In genomic region chr22:41000941-41001721, GRCh38 we compare ENCODE assay signal across 18 cellular contexts.
"Had no signal": no experiment of that assay in that cellular context is flagged by ENCODE, and none has a peak within 500 bp of the region (broad histone marks: within the 10 kb centered on the region; RNA-seq: fewer than 3 reads in every experiment).

No MANE protein-coding gene starts in this region.

- H3K4me3 ChIP-seq: adrenal gland, body of pancreas, gastroesophageal sphincter, left ventricle myocardium inferior, sigmoid colon, suprapubic skin had no signal

- H3K27me3 ChIP-seq: adrenal gland, body of pancreas, gastroesophageal sphincter, sigmoid colon, suprapubic skin had no signal

- H3K36me3 ChIP-seq: adrenal gland, gastroesophageal sphincter, left ventricle myocardium inferior, sigmoid colon, suprapubic skin had no signal

- DNase-seq: activated B cell treated with CpG ODN at 0.5 μM for 24 hours; activated CD4-positive, alpha-beta T cell treated with anti-CD3 and anti-CD28 coated beads, Interleukin-2, amount 10 ng/mL, durations not matched to agents 24 days and 14 days; activated naive CD4-positive, alpha-beta T cell treated with anti-CD3 and anti-CD28 coated beads, Interleukin-2, amount 10 ng/mL, durations not matched to agents 7 days and 5 days; activated T-cell treated with anti-CD3 and anti-CD28 coated beads for 4 hours; cortex of kidney; effector CD8-positive, alpha-beta T cell; kidney; left ventricle myocardium inferior; sigmoid colon; stimulated activated CD4-positive, alpha-beta T cell treated with anti-CD3 and anti-CD28 coated beads, Interleukin-12 subunit alpha, Interleukin-12 subunit beta, amount 100 ng/mL, for 4 hours; stimulated activated naive CD4-positive, alpha-beta T cell treated with Interleukin-2 at 50 U/mL for 16 hours; T-helper 2 cell had no signal

- H3K9me3 ChIP-seq: adrenal gland, body of pancreas, gastroesophageal sphincter, left ventricle myocardium inferior, sigmoid colon, suprapubic skin had no signal

- H3K4me3 Mint-ChIP-seq: activated B cell treated with CpG ODN at 0.5 μM for 24 hours; activated CD4-positive, alpha-beta T cell treated with anti-CD3 and anti-CD28 coated beads, Interleukin-2, amount 10 ng/mL, durations not matched to agents 24 days and 14 days; activated naive CD4-positive, alpha-beta T cell treated with anti-CD3 and anti-CD28 coated beads, Interleukin-2, amount 10 ng/mL, durations not matched to agents 7 days and 5 days; central memory CD8-positive, alpha-beta T cell had no signal

- H3K27me3 Mint-ChIP-seq: activated B cell treated with CpG ODN at 0.5 μM for 24 hours; central memory CD8-positive, alpha-beta T cell had no signal

- H3K4me1 ChIP-seq: adrenal gland, body of pancreas, gastroesophageal sphincter, left ventricle myocardium inferior, sigmoid colon, suprapubic skin had no signal

- H3K36me3 Mint-ChIP-seq: activated naive CD4-positive, alpha-beta T cell treated with anti-CD3 and anti-CD28 coated beads, Interleukin-2, amount 10 ng/mL, durations not matched to agents 7 days and 5 days had no signal

- H3K27ac Mint-ChIP-seq: activated B cell treated with CpG ODN at 0.5 μM for 24 hours; activated CD4-positive, alpha-beta T cell treated with anti-CD3 and anti-CD28 coated beads, Interleukin-2, amount 10 ng/mL, durations not matched to agents 24 days and 14 days; activated naive CD4-positive, alpha-beta T cell treated with anti-CD3 and anti-CD28 coated beads, Interleukin-2, amount 10 ng/mL, durations not matched to agents 7 days and 5 days; activated T-helper 2 cell treated with anti-CD3 and anti-CD28 coated beads, Interferon-gamma antibody, Interleukin-2, Interleukin-4, amounts not matched to agents 10 μg/mL and 5 μg/mL and 100 μg/mL, durations not matched to agents 14 hours and 24 hours and 36 hours had no signal

- H3K9me3 Mint-ChIP-seq: activated B cell treated with CpG ODN at 0.5 μM for 24 hours; activated CD4-positive, alpha-beta T cell treated with anti-CD3 and anti-CD28 coated beads, Interleukin-2, amount 10 ng/mL, durations not matched to agents 24 days and 14 days; activated naive CD4-positive, alpha-beta T cell treated with anti-CD3 and anti-CD28 coated beads, Interleukin-2, amount 10 ng/mL, durations not matched to agents 7 days and 5 days; activated T-helper 2 cell treated with anti-CD3 and anti-CD28 coated beads, Interferon-gamma antibody, Interleukin-2, Interleukin-4, amounts not matched to agents 10 μg/mL and 5 μg/mL and 100 μg/mL, durations not matched to agents 14 hours and 24 hours and 36 hours; central memory CD8-positive, alpha-beta T cell had no signal

- ATAC-seq: body of pancreas, gastroesophageal sphincter had no signal

- H3K4me1 Mint-ChIP-seq: activated B cell treated with CpG ODN at 0.5 μM for 24 hours; activated naive CD4-positive, alpha-beta T cell treated with anti-CD3 and anti-CD28 coated beads, Interleukin-2, amount 10 ng/mL, durations not matched to agents 7 days and 5 days; central memory CD8-positive, alpha-beta T cell had no signal

- H3K27ac ChIP-seq: adrenal gland, body of pancreas, gastroesophageal sphincter, left ventricle myocardium inferior, sigmoid colon, suprapubic skin had no signal
